Comparison of ENCODE assay signal across 10 cellular contexts in the genomic region with DNA sequence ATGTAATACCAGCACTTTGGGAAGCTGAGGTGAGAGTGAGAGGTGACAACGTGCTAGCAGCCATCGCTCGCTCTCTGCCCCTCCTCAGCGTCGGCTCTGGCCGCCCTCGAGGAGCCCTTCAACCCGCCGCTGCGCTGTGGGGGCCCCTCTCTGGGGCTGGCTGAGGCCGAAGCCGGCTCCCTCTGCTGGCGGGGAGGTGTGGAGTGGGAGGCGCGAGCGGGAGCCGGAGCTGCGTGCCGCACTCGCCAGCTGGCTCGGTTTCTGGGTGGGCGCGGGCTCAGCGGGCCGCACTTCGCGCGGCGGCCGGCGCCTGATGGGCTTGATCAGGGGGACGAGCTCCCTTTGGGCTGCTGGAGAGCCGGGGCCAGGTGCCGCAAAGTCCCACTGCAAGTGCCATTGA.
DNase-seq lines count a peak whose midpoint lies in the region; ATAC-seq and TF ChIP-seq lines count a peak whose summit lies in the region.
"Had no signal": no experiment of that assay in that cellular context is flagged by ENCODE, and none has a peak within 500 bp of the region (broad histone marks: within the 10 kb centered on the region; RNA-seq: fewer than 3 reads in every experiment).

No MANE protein-coding gene starts in this region.

- intact Hi-C loops in CD14-positive monocyte (cut with micrococcal nuclease): no loop called here

- DNase-seq in AG09309 (ENCODE audit: low read depth): no peak
- DNase-seq in HuH-7 (ENCODE audit: low spot score): peak; percentile 14
- DNase-seq in effector CD8-positive, alpha-beta T cell (lab: John Stamatoyannopoulos, UW): peak; percentile 8
- DNase-seq in naive thymus-derived CD8-positive, alpha-beta T cell: peak in 6 of 10 donors; percentile 4 to 35 (median 28)
- DNase-seq in WERI-Rb-1: no peak
- no peak for DNase-seq in CD14-positive monocyte (ENCODE audit: low spot score)
- DNase-seq: T-helper 9 cell had no signal

- H3K27ac ChIP-seq in WERI-Rb-1: no peak overlapping the region
- H3K27ac ChIP-seq: epithelial cell of prostate had no signal

- peak; percentile 23 to 47 for ATAC-seq in naive thymus-derived CD8-positive, alpha-beta T cell
- ATAC-seq in HG02678 (IDR thresholded peaks at IDR 0.05; ENCODE audit: unreplicated experiment): no peak
- no peak for ATAC-seq in HG02973 (IDR thresholded peaks at IDR 0.05; ENCODE audit: unreplicated experiment)

- H3K36me3 Mint-ChIP-seq in naive thymus-derived CD8-positive, alpha-beta T cell: peaks cover 0 to 2% (median 0%) of the 10 kb centered on the region in 3 donors
- no peaks in the 10 kb centered on the region for H3K36me3 Mint-ChIP-seq in CD14-positive monocyte

- POLR2A ChIA-PET in naive thymus-derived CD8-positive, alpha-beta T cell (lab: Charles Lee): no interaction called here

- H3K9me3 ChIP-seq in WERI-Rb-1 (ENCODE audit: severe bottlenecking): no peaks in the 10 kb centered on the region

- H3K4me3 Mint-ChIP-seq in naive thymus-derived CD8-positive, alpha-beta T cell: peak overlapping the region in 3 of 10 donors; percentile 30 to 49 (median 30)
- H3K4me3 Mint-ChIP-seq in CD14-positive monocyte: no peak overlapping the region

- TF ChIP-seq CTCF in AG09309 (IDR thresholded peaks at IDR 0.05; ENCODE audit: control insufficient read depth, insufficient read depth, low read depth, low read length, missing control alignments) (no peak), WERI-Rb-1 (IDR thresholded peaks at IDR 0.05; ENCODE audit: low read depth, low read length) (no peak), CD14-positive monocyte (IDR thresholded peaks at IDR 0.05) (no peak)

- peaks cover 9 to 28% (median 13%) of the 10 kb centered on the region in 5 donors for H3K27me3 Mint-ChIP-seq in naive thymus-derived CD8-positive, alpha-beta T cell
- H3K27me3 Mint-ChIP-seq in CD14-positive monocyte (ENCODE audit: low read depth in 3 of 3): peaks cover 13 to 23% (median 15%) of the 10 kb centered on the region in 3 donors

- no peaks in the 10 kb centered on the region for H3K36me3 ChIP-seq in WERI-Rb-1

- no peaks in the 10 kb centered on the region for H3K9me3 Mint-ChIP-seq in naive thymus-derived CD8-positive, alpha-beta T cell
- peaks cover 3 to 18% (median 9%) of the 10 kb centered on the region in 7 donors for H3K9me3 Mint-ChIP-seq in CD14-positive monocyte

- no peaks in the 10 kb centered on the region for H3K4me1 Mint-ChIP-seq in naive thymus-derived CD8-positive, alpha-beta T cell
- H3K4me1 Mint-ChIP-seq in CD14-positive monocyte: peaks cover 8% of the 10 kb centered on the region

- H3K4me3 ChIP-seq in AG09309 (ENCODE audit: control insufficient read depth, low read depth, low read length) (peak overlapping the region; percentile 12), WERI-Rb-1 (ENCODE audit: low read depth, low read length) (no peak overlapping the region)

- H3K27me3 ChIP-seq in WERI-Rb-1 (ENCODE audit: insufficient read depth, low read depth, severe bottlenecking): peaks cover 41% of the 10 kb centered on the region

- no peak overlapping the region for H3K27ac Mint-ChIP-seq in naive thymus-derived CD8-positive, alpha-beta T cell
- no peak overlapping the region for H3K27ac Mint-ChIP-seq in CD14-positive monocyte

Comparison
In these comparisons a context has a peak if more than half of its experiments do, and no peak if none do; other contexts are left out.
1. DNase-seq: peak in HuH-7 (single experiment), effector CD8-positive, alpha-beta T cell (single experiment) and naive thymus-derived CD8-positive, alpha-beta T cell (6 of 10); none in AG09309 (single experiment), WERI-Rb-1 (single experiment) and CD14-positive monocyte (single experiment).
2. ATAC-seq: peak in naive thymus-derived CD8-positive, alpha-beta T cell (2 of 2); none in HG02678 (single experiment) and HG02973 (single experiment).